13 cellular contexts compared by ENCODE assay signal in genomic region chr16:83802559-83802958, GRCh38. TPM values are rescaled to one million over a fixed set of nuclear protein-coding genes. Genes with fewer than 3 reads are reported as not detected.
DNase-seq lines count a peak whose midpoint lies in the region; ATAC-seq and TF ChIP-seq lines count a peak whose summit lies in the region.
"Had no signal": no experiment of that assay in that cellular context is flagged by ENCODE, and none has a peak within 500 bp of the region (broad histone marks: within the 10 kb centered on the region; RNA-seq: fewer than 3 reads in every experiment).

No MANE protein-coding gene starts in this region.

- DNase-seq in GM03348 (ENCODE audit: low spot score) (peak; percentile 20), WTC11 (ENCODE audit: low spot score) (no peak), hepatocyte (ENCODE audit: low spot score) (no peak), G401 (ENCODE audit: low spot score) (no peak), body of pancreas (no peak), superior temporal gyrus (ENCODE audit: extremely low spot score) (no peak)
- DNase-seq in effector memory CD4-positive, alpha-beta T cell = no peak
- DNase-seq: activated naive CD8-positive, alpha-beta T cell treated with anti-CD3 and anti-CD28 coated beads, Interleukin-2, amount 50 U/mL, for 24 hours; Karpas-422; NCI-H446; stimulated activated naive B cell treated with anti-CD40 and anti-IgM and Interleukin-4, amounts not matched to agents 10 μg/mL and 1 μg/mL and 100 μg/mL, for 72 hours had no signal

- no peak for TF ChIP-seq POLR2A in body of pancreas (IDR thresholded peaks at IDR 0.05)

- peak overlapping the region; percentile 93 for H3K27ac Mint-ChIP-seq in WTC11
- H3K27ac Mint-ChIP-seq: activated naive CD8-positive, alpha-beta T cell treated with anti-CD3 and anti-CD28 coated beads, Interleukin-2, amount 50 U/mL, for 24 hours; stimulated activated naive B cell treated with anti-CD40 and anti-IgM and Interleukin-4, amounts not matched to agents 10 μg/mL and 1 μg/mL and 100 μg/mL, for 72 hours had no signal

- H3K4me3 Mint-ChIP-seq in WTC11 = peak overlapping the region; percentile 37; the same call in 1 of the 2 replicates
- H3K4me3 Mint-ChIP-seq: activated naive CD8-positive, alpha-beta T cell treated with anti-CD3 and anti-CD28 coated beads, Interleukin-2, amount 50 U/mL, for 24 hours had no signal

- H3K36me3 Mint-ChIP-seq in WTC11 = no peaks in the 10 kb centered on the region

- 48% methylated on average over 6 of the region's 7 CpGs for WGBS in hepatocyte (ENCODE audit: low lambda C conversion rate, missing lambda C conversion rate)
- WGBS in body of pancreas, 2 donors = 33 to 35% methylated on average over 7 of the region's 7 CpGs

- no peaks in the 10 kb centered on the region for H3K79me2 ChIP-seq in hepatocyte

- H3K36me3 ChIP-seq in hepatocyte (replicated peaks; ENCODE audit: insufficient read depth, low read depth) (no peaks in the 10 kb centered on the region), body of pancreas (replicated peaks in 1 of 2; ENCODE audit: insufficient read depth in 1 of 2, low read depth in 2 of 2) (no peaks in the 10 kb centered on the region)
- H3K36me3 ChIP-seq in effector memory CD4-positive, alpha-beta T cell (ENCODE audit: control insufficient read depth, insufficient read depth, low read length) = no peaks in the 10 kb centered on the region

- H2AFZ ChIP-seq in hepatocyte = no peak overlapping the region

- H3K9me3 ChIP-seq in hepatocyte (ENCODE audit: low read depth) = no peaks in the 10 kb centered on the region
- no peaks in the 10 kb centered on the region for H3K9me3 ChIP-seq in body of pancreas
- no peaks in the 10 kb centered on the region for H3K9me3 ChIP-seq in effector memory CD4-positive, alpha-beta T cell (ENCODE audit: control insufficient read depth, low read length)

- H3K9me2 ChIP-seq in hepatocyte (replicated peaks; ENCODE audit: insufficient read depth) = no peaks in the 10 kb centered on the region

- peak overlapping the region; percentile 52 for H3K4me2 ChIP-seq in hepatocyte

- no peak overlapping the region for H3K4me3 ChIP-seq in hepatocyte
- H3K4me3 ChIP-seq in skin epidermis = peak overlapping the region in 3 of 7 experiments; percentile 8 to 14 (median 9)
- no peak overlapping the region for H3K4me3 ChIP-seq in body of pancreas
- no peak overlapping the region for H3K4me3 ChIP-seq in effector memory CD4-positive, alpha-beta T cell (ENCODE audit: insufficient read depth, low read depth, low read length, poor library complexity, severe bottlenecking)
- H3K4me3 ChIP-seq: lung had no signal

- 0 out of 2 replicates have a peak, but pooled peaks cover 2% of the 10 kb centered on the region for H3K27me3 Mint-ChIP-seq in WTC11 (ENCODE audit: low read depth)
- H3K27me3 Mint-ChIP-seq: stimulated activated naive B cell treated with anti-CD40 and anti-IgM and Interleukin-4, amounts not matched to agents 10 μg/mL and 1 μg/mL and 100 μg/mL, for 72 hours had no signal

- H3K27me3 ChIP-seq in hepatocyte (no peaks in the 10 kb centered on the region), body of pancreas (no peaks in the 10 kb centered on the region)
- H3K27me3 ChIP-seq in effector memory CD4-positive, alpha-beta T cell (replicated peaks; ENCODE audit: control insufficient read depth, insufficient read depth, low read length, poor library complexity, severe bottlenecking) = no peaks in the 10 kb centered on the region

- no peaks in the 10 kb centered on the region for H3K9me3 Mint-ChIP-seq in WTC11
- H3K9me3 Mint-ChIP-seq: activated naive CD8-positive, alpha-beta T cell treated with anti-CD3 and anti-CD28 coated beads, Interleukin-2, amount 50 U/mL, for 24 hours had no signal

- POLR2A ChIA-PET in WTC11 (lab: Charles Lee) = no interaction called here

- H3K27ac ChIP-seq in hepatocyte (no peak overlapping the region), skin epidermis (peak overlapping the region in 15 of 21 experiments; percentile 17 to 75 (median 44)), body of pancreas (no peak overlapping the region)
- no peak overlapping the region for H3K27ac ChIP-seq in effector memory CD4-positive, alpha-beta T cell (ENCODE audit: insufficient read depth, low read length, poor library complexity, severe bottlenecking)

- in situ Hi-C loops in G401 (cut with HindIII; ENCODE audit: low sequenced_read_pairs) = no loop called here

- H3K4me1 Mint-ChIP-seq in WTC11 = peaks cover 50% of the 10 kb centered on the region

- intact Hi-C loops in body of pancreas (cut with DNase I) = no loop called here

- TF ChIP-seq CTCF in WTC11 (IDR thresholded peaks at IDR 0.05) = no peak
- TF ChIP-seq CTCF in hepatocyte (IDR thresholded peaks at IDR 0.05; ENCODE audit: poor library complexity) = no peak
- no peak for TF ChIP-seq CTCF in body of pancreas (IDR thresholded peaks at IDR 0.05)

- no peaks in the 10 kb centered on the region for H4K20me1 ChIP-seq in hepatocyte (ENCODE audit: insufficient read depth, poor library complexity, severe bottlenecking)

- CTCF ChIA-PET in WTC11 (lab: Charles Lee) = no interaction called here

- ATAC-seq in WTC11 (peak; percentile 38), body of pancreas (no peak)
- ATAC-seq: activated naive CD8-positive, alpha-beta T cell treated with anti-CD3 and anti-CD28 coated beads, Interleukin-2, amount 50 U/mL, for 24 hours; stimulated activated naive B cell treated with anti-CD40 and anti-IgM and Interleukin-4, amounts not matched to agents 10 μg/mL and 1 μg/mL and 100 μg/mL, for 72 hours had no signal

- H3K4me1 ChIP-seq in hepatocyte (ENCODE audit: insufficient read depth) = no peaks in the 10 kb centered on the region
- H3K4me1 ChIP-seq in body of pancreas = no peaks in the 10 kb centered on the region
- no peaks in the 10 kb centered on the region for H3K4me1 ChIP-seq in effector memory CD4-positive, alpha-beta T cell (ENCODE audit: control insufficient read depth, insufficient read depth, low read length, poor library complexity, severe bottlenecking)

TF ChIP-seq in WTC11, 78 proteins besides CTCF, POLR2A, EP300 and RAD21:
- no peak for TF ChIP-seq MYBL2 (CRISPR knock-in tag; IDR thresholded peaks at IDR 0.05)
- TF ChIP-seq, protein P1, sequence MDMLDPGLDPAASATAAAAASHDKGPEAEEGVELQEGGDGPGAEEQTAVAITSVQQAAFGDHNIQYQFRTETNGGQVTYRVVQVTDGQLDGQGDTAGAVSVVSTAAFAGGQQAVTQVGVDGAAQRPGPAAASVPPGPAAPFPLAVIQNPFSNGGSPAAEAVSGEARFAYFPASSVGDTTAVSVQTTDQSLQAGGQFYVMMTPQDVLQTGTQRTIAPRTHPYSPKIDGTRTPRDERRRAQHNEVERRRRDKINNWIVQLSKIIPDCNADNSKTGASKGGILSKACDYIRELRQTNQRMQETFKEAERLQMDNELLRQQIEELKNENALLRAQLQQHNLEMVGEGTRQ (CRISPR knock-in tag; IDR thresholded peaks at IDR 0.05) = no peak
- TF ChIP-seq, protein P2, sequence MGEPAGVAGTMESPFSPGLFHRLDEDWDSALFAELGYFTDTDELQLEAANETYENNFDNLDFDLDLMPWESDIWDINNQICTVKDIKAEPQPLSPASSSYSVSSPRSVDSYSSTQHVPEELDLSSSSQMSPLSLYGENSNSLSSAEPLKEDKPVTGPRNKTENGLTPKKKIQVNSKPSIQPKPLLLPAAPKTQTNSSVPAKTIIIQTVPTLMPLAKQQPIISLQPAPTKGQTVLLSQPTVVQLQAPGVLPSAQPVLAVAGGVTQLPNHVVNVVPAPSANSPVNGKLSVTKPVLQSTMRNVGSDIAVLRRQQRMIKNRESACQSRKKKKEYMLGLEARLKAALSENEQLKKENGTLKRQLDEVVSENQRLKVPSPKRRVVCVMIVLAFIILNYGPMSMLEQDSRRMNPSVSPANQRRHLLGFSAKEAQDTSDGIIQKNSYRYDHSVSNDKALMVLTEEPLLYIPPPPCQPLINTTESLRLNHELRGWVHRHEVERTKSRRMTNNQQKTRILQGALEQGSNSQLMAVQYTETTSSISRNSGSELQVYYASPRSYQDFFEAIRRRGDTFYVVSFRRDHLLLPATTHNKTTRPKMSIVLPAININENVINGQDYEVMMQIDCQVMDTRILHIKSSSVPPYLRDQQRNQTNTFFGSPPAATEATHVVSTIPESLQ (CRISPR knock-in tag; IDR thresholded peaks at IDR 0.05) = no peak
- TF ChIP-seq, protein P3, sequence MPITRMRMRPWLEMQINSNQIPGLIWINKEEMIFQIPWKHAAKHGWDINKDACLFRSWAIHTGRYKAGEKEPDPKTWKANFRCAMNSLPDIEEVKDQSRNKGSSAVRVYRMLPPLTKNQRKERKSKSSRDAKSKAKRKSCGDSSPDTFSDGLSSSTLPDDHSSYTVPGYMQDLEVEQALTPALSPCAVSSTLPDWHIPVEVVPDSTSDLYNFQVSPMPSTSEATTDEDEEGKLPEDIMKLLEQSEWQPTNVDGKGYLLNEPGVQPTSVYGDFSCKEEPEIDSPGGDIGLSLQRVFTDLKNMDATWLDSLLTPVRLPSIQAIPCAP (CRISPR knock-in tag; IDR thresholded peaks at IDR 0.05) = no peak

RNA-seq across cellular contexts. Expression of gene HSBP1, which starts 5.2 kb away (rescaled TPM):
- 197 to 237 TPM (median 229 TPM) in 3 replicates for total RNA-seq in WTC11 (2021)
- total RNA-seq in hepatocyte = 26.7 and 26.9 TPM in 2 replicates
- 375 and 384 TPM in 2 replicates for polyA plus RNA-seq in hepatocyte
- 291 and 426 TPM in 2 replicates for total RNA-seq in G401 (2014; rRNA removed; shearing (Covaris generic))
- total RNA-seq in body of pancreas = 10 to 100 TPM in 1 of 2 donors, 1 to 10 TPM in 1; 4.9 to 12.5 TPM

Comparison
In these comparisons a context has a peak if more than half of its experiments do, and no peak if none do; other contexts are left out.
1. H3K27ac ChIP-seq: peak in skin epidermis (15 of 21); none in hepatocyte (single experiment), body of pancreas (0 of 4) and effector memory CD4-positive, alpha-beta T cell (single experiment).